Comparison of ENCODE assay signal across 10 cellular contexts in the genomic region with DNA sequence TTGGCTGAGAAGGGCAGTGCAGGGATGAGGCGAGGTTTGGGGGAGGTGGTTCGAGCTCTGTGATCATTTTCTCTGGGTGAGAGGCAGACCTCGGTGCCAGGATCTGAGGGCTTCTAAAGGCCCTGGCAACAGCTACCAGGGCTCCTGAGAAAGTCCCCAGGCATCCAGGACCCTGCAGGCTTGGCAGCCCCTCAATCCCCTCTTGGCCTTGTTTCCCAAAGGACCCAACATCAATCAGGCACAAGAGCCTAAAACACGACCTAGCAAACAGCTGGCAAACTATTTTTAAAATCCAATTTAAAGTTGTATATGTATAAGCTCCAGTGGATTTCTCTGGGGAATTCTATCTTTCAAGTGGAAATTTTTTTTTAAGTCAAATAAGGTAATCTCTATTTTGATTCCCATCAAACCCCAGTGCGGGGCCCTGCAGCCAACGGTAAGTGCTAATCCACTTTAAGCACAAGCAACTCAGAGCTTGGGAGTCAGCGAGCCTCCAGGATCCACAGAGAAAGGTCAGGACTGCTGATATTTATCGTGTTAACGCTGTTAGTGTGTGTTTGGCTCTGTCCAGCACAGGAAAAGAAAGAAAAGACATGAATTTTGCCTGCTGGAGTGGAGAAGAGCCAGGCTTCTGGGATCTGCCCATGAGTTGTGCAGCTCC.
DNase-seq lines count a peak whose midpoint lies in the region; ATAC-seq and TF ChIP-seq lines count a peak whose summit lies in the region.
"Had no signal": no experiment of that assay in that cellular context is flagged by ENCODE, and none has a peak within 500 bp of the region (broad histone marks: within the 10 kb centered on the region; RNA-seq: fewer than 3 reads in every experiment).

No MANE protein-coding gene starts in this region.

- no peaks in the 10 kb centered on the region for H3K36me3 ChIP-seq in tibial artery
- H3K36me3 ChIP-seq: SJSA1 had no signal

- peaks cover 0 to 21% (median 19%) of the 10 kb centered on the region in 4 donors for H3K4me1 ChIP-seq in tibial artery

- H3K9me3 ChIP-seq in tibial artery: no peaks in the 10 kb centered on the region
- H3K9me3 ChIP-seq: SJSA1 had no signal

- DNase-seq in NCI-H2227 treated with DMSO at 0.1 percent for 48 hours (lab: John Stamatoyannopoulos, UW): peak; percentile 47
- peak; percentile 59 for DNase-seq in choroid plexus epithelial cell (ENCODE audit: low read depth)
- DNase-seq in midbrain (lab: John Stamatoyannopoulos, UW): peak; percentile 65
- DNase-seq in tibial artery: no peak
- DNase-seq in inferior parietal cortex (ENCODE audit: extremely low spot score): no peak
- DNase-seq in stimulated activated CD4-positive, alpha-beta T cell treated with anti-CD3 and anti-CD28 coated beads, Interleukin-4, amount 100 ng/mL, for 4 hours: no peak
- DNase-seq: dermis blood vessel endothelial cell, NCI-H1436 had no signal

- peak overlapping the region; percentile 61 to 76 for H3K27ac ChIP-seq in tibial artery
- H3K27ac ChIP-seq: SJSA1 had no signal

- TF ChIP-seq CTCF in choroid plexus epithelial cell (conservative IDR thresholded peaks at IDR 0.05; ENCODE audit: low read depth, low read length) (no peak), tibial artery (IDR thresholded peaks at IDR 0.05) (no peak)

- no peak overlapping the region for H3K4me3 ChIP-seq in choroid plexus epithelial cell (ENCODE audit: low read depth, low read length)
- H3K4me3 ChIP-seq in tibial artery: no peak overlapping the region
- H3K4me3 ChIP-seq: SJSA1 had no signal

- no peaks in the 10 kb centered on the region for H3K27me3 ChIP-seq in tibial artery
- H3K27me3 ChIP-seq: SJSA1 had no signal

- intact Hi-C loops in tibial artery (cut with DNase I; ENCODE audit: low total_unique reads): no loop called here

- ATAC-seq in HG02678 (IDR thresholded peaks at IDR 0.05; ENCODE audit: unreplicated experiment): no peak

Comparison
In these comparisons a context has a peak if more than half of its experiments do, and no peak if none do; other contexts are left out.
1. DNase-seq: peak in NCI-H2227 treated with DMSO at 0.1 percent for 48 hours (single experiment), choroid plexus epithelial cell (single experiment) and midbrain (single experiment); none in tibial artery (0 of 2), inferior parietal cortex (single experiment) and stimulated activated CD4-positive, alpha-beta T cell treated with anti-CD3 and anti-CD28 coated beads, Interleukin-4, amount 100 ng/mL, for 4 hours (0 of 2).